ENCODE assay signal across 9 cellular contexts in the genomic region with DNA sequence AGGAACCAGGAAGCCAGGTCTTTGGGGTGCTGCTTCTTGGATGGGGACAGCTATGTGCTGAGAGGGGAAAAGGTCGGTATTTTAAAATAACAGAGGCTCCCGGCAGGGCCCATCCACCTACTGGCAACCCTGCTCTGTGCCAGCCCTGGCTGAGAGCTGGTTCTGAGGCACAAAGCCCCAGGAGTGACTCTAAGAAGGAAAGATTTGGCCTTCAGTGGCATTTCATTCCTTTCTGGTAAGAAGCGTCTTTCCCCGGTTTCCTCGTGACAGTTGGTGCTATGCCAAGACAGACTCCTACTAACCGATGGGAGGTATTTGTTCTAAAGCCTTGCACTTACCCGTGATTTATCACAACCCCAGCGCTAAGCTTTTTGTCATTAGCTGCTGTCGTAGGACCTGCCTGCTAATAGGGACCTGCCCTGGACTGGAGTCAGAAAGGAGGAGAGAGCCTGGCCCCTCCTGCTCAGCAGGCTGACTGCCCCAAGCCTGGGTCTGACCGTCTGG.
A peak's percentile ranks its signal among the peaks of the same experiment; 100 is the strongest.
DNase-seq lines count a peak whose midpoint lies in the region; TF ChIP-seq lines count a peak whose summit lies in the region.
"Had no signal": no experiment of that assay in that cellular context is flagged by ENCODE, and none has a peak within 500 bp of the region (broad histone marks: within the 10 kb centered on the region; RNA-seq: fewer than 3 reads in every experiment).

No MANE protein-coding gene starts in this region.

- no peak overlapping the region for H3K4me3 ChIP-seq in BLaER1 treated with 17β-estradiol and CSF1 and Interleukin-3, amounts not matched to agents 10 nM and 100 nM
- H3K4me3 ChIP-seq in esophagus squamous epithelium (no peak overlapping the region), osteoblast (ENCODE audit: insufficient read depth, low read length) (no peak overlapping the region), foreskin fibroblast (ENCODE audit: low read depth in 1 of 2, low read length in 2 of 2) (no peak overlapping the region)
- H3K4me3 ChIP-seq: tibial artery had no signal

- H2AFZ ChIP-seq in osteoblast (ENCODE audit: low read length) = peak overlapping the region; percentile 42

- no peaks in the 10 kb centered on the region for H3K79me2 ChIP-seq in osteoblast (ENCODE audit: insufficient read depth, low read length)

- no peak for TF ChIP-seq POLR2A in esophagus squamous epithelium (IDR thresholded peaks at IDR 0.05)

- no peaks in the 10 kb centered on the region for H3K9me3 ChIP-seq in BLaER1 treated with 17β-estradiol and CSF1 and Interleukin-3, amounts not matched to agents 10 nM and 100 nM (replicated peaks in 1 of 11)
- H3K9me3 ChIP-seq in esophagus squamous epithelium (no peaks in the 10 kb centered on the region), osteoblast (ENCODE audit: low read depth, low read length) (no peaks in the 10 kb centered on the region)
- H3K9me3 ChIP-seq: tibial artery had no signal

- no peaks in the 10 kb centered on the region for H3K27me3 ChIP-seq in BLaER1 treated with 17β-estradiol and CSF1 and Interleukin-3, amounts not matched to agents 10 nM and 100 nM
- H3K27me3 ChIP-seq in esophagus squamous epithelium = peaks cover 0 to 18% (median 0%) of the 10 kb centered on the region in 4 donors
- H3K27me3 ChIP-seq in osteoblast (ENCODE audit: insufficient read depth, low read length) = peaks cover 10% of the 10 kb centered on the region

- H4K20me1 ChIP-seq in BLaER1 treated with 17β-estradiol and CSF1 and Interleukin-3, amounts not matched to agents 10 nM and 100 nM = no peaks in the 10 kb centered on the region
- no peaks in the 10 kb centered on the region for H4K20me1 ChIP-seq in osteoblast (ENCODE audit: insufficient read depth, low read length)

- DNase-seq in NCI-H82 (lab: John Stamatoyannopoulos, UW) (peak; percentile 78), esophagus squamous epithelium (lab: John Stamatoyannopoulos, UW) (no peak), osteoblast (ENCODE audit: insufficient read length, low spot score, missing footprints) (no peak), foreskin fibroblast (no peak), NCI-H146 treated with DMSO at 0.1 percent for 48 hours (lab: John Stamatoyannopoulos, UW; ENCODE audit: unreplicated experiment) (no peak), retina (no peak)
- DNase-seq in activated T-cell treated with anti-CD3 and anti-CD28 coated beads, Interleukin-2, amount 50 U/mL, for 48 hours = no peak
- DNase-seq: tibial artery had no signal

- WGBS in esophagus squamous epithelium, 2 donors = 17 to 27% methylated on average over 2 to 6 of the region's 10 CpGs

- TF ChIP-seq CTCF in esophagus squamous epithelium (IDR thresholded peaks at IDR 0.05) (no peak), osteoblast (IDR thresholded peaks at IDR 0.05; ENCODE audit: extremely low read depth, low read depth, low read length) (no peak), foreskin fibroblast (IDR thresholded peaks at IDR 0.05; ENCODE audit: low read depth, low read length) (no peak)

- peaks cover 36 to 90% (median 73%) of the 10 kb centered on the region in 10 experiments for H3K4me1 ChIP-seq in BLaER1 treated with 17β-estradiol and CSF1 and Interleukin-3, amounts not matched to agents 10 nM and 100 nM
- H3K4me1 ChIP-seq in esophagus squamous epithelium = peaks cover 3 to 56% (median 21%) of the 10 kb centered on the region in 3 donors
- peaks cover 21% of the 10 kb centered on the region for H3K4me1 ChIP-seq in osteoblast (ENCODE audit: insufficient read depth, low read length)

- peak overlapping the region in 8 of 11 experiments; percentile 9 to 66 (median 54); a peak in 13 of 22 replicates for H3K27ac ChIP-seq in BLaER1 treated with 17β-estradiol and CSF1 and Interleukin-3, amounts not matched to agents 10 nM and 100 nM
- H3K27ac ChIP-seq in esophagus squamous epithelium (peak overlapping the region; percentile 28 to 74 (median 50)), osteoblast (ENCODE audit: low read depth, low read length) (peak overlapping the region; percentile 15)
- H3K27ac ChIP-seq: tibial artery had no signal

- peak overlapping the region in 8 of 11 experiments; percentile 11 to 76 (median 72); a peak in 14 of 22 replicates for H3K4me2 ChIP-seq in BLaER1 treated with 17β-estradiol and CSF1 and Interleukin-3, amounts not matched to agents 10 nM and 100 nM
- no peak overlapping the region for H3K4me2 ChIP-seq in osteoblast (ENCODE audit: insufficient read depth, low read length)

- H3K36me3 ChIP-seq in BLaER1 treated with 17β-estradiol and CSF1 and Interleukin-3, amounts not matched to agents 10 nM and 100 nM = no peaks in the 10 kb centered on the region
- H3K36me3 ChIP-seq in esophagus squamous epithelium (no peaks in the 10 kb centered on the region), osteoblast (ENCODE audit: insufficient read depth, low read length) (no peaks in the 10 kb centered on the region)
- H3K36me3 ChIP-seq: tibial artery had no signal

- H3K9ac ChIP-seq in BLaER1 treated with 17β-estradiol and CSF1 and Interleukin-3, amounts not matched to agents 10 nM and 100 nM = peak overlapping the region in 3 of 11 experiments; percentile 13 to 49 (median 22); a peak in 3 of 22 replicates

- intact Hi-C loops in esophagus squamous epithelium (cut with DNase I) = no loop called here
